1 cellular context compared by ENCODE assay signal in genomic region chr10:11530806-11531205, GRCh38.
TF ChIP-seq lines count a peak whose summit lies in the region.

No MANE protein-coding gene starts in this region.

TF ChIP-seq in IMR-90, 13 proteins besides CTCF, POLR2A, EP300 and RAD21:
- no peak for TF ChIP-seq MXI1 (IDR thresholded peaks at IDR 0.05; ENCODE audit: borderline replicate concordance, low read depth, low read length)
- TF ChIP-seq SMC3 (IDR thresholded peaks at IDR 0.05; ENCODE audit: low read depth, low read length) = no peak
- no peak for TF ChIP-seq MAFK (IDR thresholded peaks at IDR 0.05; ENCODE audit: low read depth, low read length)
- TF ChIP-seq, protein P1, sequence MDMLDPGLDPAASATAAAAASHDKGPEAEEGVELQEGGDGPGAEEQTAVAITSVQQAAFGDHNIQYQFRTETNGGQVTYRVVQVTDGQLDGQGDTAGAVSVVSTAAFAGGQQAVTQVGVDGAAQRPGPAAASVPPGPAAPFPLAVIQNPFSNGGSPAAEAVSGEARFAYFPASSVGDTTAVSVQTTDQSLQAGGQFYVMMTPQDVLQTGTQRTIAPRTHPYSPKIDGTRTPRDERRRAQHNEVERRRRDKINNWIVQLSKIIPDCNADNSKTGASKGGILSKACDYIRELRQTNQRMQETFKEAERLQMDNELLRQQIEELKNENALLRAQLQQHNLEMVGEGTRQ (IDR thresholded peaks at IDR 0.05; ENCODE audit: low read depth, low read length) = no peak
- TF ChIP-seq NFE2L2 (IDR thresholded peaks at IDR 0.05; ENCODE audit: low read depth, low read length) = no peak
- TF ChIP-seq FOS (IDR thresholded peaks at IDR 0.05; ENCODE audit: low read depth, low read length) = no peak
- TF ChIP-seq CEBPB (IDR thresholded peaks at IDR 0.05; ENCODE audit: low read depth, low read length) = no peak
- TF ChIP-seq RFX5 (IDR thresholded peaks at IDR 0.05; ENCODE audit: low read depth, low read length) = no peak
- no peak for TF ChIP-seq MAZ (IDR thresholded peaks at IDR 0.05; ENCODE audit: borderline replicate concordance, low read depth, low read length)
- no peak for TF ChIP-seq CHD1 (IDR thresholded peaks at IDR 0.05; ENCODE audit: low read depth, low read length)
- no peak for TF ChIP-seq ELK1 (IDR thresholded peaks at IDR 0.05; ENCODE audit: borderline replicate concordance, low read depth, low read length)
- TF ChIP-seq BHLHE40 (IDR thresholded peaks at IDR 0.05; ENCODE audit: low read depth, low read length) = no peak
- no peak for TF ChIP-seq RCOR1 (IDR thresholded peaks at IDR 0.05; ENCODE audit: insufficient replicate concordance, low read length)
TF ChIP-seq in IMR-90: peak in this region for 0.
